ENCODE assay signal across 9 cellular contexts in the genomic region with DNA sequence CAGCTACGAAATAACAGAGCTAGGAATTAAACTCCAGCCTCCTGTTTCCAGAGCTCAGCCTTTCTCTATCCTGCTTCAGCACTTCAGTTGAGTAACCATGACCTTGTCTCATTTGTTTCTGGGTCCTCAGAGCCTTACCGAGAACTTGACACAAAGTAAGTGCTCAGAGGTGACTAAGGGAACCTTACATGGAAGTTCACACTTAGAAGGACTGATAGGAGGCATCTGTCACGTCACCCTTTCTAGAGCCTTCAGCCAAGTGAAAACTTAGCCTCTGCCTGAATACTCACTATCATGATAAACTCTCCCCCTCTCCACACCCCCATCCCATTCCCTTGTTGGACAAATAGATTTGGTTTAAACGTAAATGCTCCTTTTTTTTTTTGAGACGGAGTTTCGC. TPM values are rescaled to one million over a fixed set of nuclear protein-coding genes. Genes with fewer than 3 reads are reported as not detected.
DNase-seq lines count a peak whose midpoint lies in the region; ATAC-seq and TF ChIP-seq lines count a peak whose summit lies in the region.
"Had no signal": no experiment of that assay in that cellular context is flagged by ENCODE, and none has a peak within 500 bp of the region (broad histone marks: within the 10 kb centered on the region; RNA-seq: fewer than 3 reads in every experiment).

No MANE protein-coding gene starts in this region.

- no peaks in the 10 kb centered on the region for H3K36me3 Mint-ChIP-seq in activated naive CD8-positive, alpha-beta T cell
- no peaks in the 10 kb centered on the region for H3K36me3 Mint-ChIP-seq in activated naive CD8-positive, alpha-beta T cell treated with anti-CD3 and anti-CD28 coated beads for 36 hours
- no peaks in the 10 kb centered on the region for H3K36me3 Mint-ChIP-seq in endodermal cell (ENCODE audit: low read depth)
- H3K36me3 Mint-ChIP-seq in naive thymus-derived CD8-positive, alpha-beta T cell = no peaks in the 10 kb centered on the region

- no peak for TF ChIP-seq POLR2A in uterus (IDR thresholded peaks at IDR 0.05)

- ATAC-seq in naive thymus-derived CD8-positive, alpha-beta T cell = no peak

- H3K27ac ChIP-seq in endodermal cell (ENCODE audit: low read depth, low read length) = no peak overlapping the region
- peak overlapping the region; percentile 87 to 89 for H3K27ac ChIP-seq in uterus

- POLR2A ChIA-PET in naive thymus-derived CD8-positive, alpha-beta T cell (lab: Charles Lee) = no interaction called here

- H3K4me3 Mint-ChIP-seq in activated naive CD8-positive, alpha-beta T cell = peak overlapping the region; percentile 71
- H3K4me3 Mint-ChIP-seq in activated naive CD8-positive, alpha-beta T cell treated with anti-CD3 and anti-CD28 coated beads for 36 hours = no peak overlapping the region
- peak overlapping the region; percentile 55 for H3K4me3 Mint-ChIP-seq in endodermal cell
- peak overlapping the region; percentile 46 to 77 (median 68) for H3K4me3 Mint-ChIP-seq in naive thymus-derived CD8-positive, alpha-beta T cell

- H3K9me3 ChIP-seq in endodermal cell (ENCODE audit: control insufficient read depth, low read length) (no peaks in the 10 kb centered on the region), uterus (no peaks in the 10 kb centered on the region)

- H3K27me3 ChIP-seq in endodermal cell (ENCODE audit: control insufficient read depth, insufficient read depth, low read length, poor library complexity, severe bottlenecking) = peaks cover 20% of the 10 kb centered on the region
- no peaks in the 10 kb centered on the region for H3K27me3 ChIP-seq in uterus

- peaks cover 11% of the 10 kb centered on the region for H3K4me1 Mint-ChIP-seq in activated naive CD8-positive, alpha-beta T cell (ENCODE audit: low read depth)
- peaks cover 20% of the 10 kb centered on the region for H3K4me1 Mint-ChIP-seq in activated naive CD8-positive, alpha-beta T cell treated with anti-CD3 and anti-CD28 coated beads for 36 hours
- peaks cover 4% of the 10 kb centered on the region for H3K4me1 Mint-ChIP-seq in endodermal cell
- peaks cover 5 to 28% (median 18%) of the 10 kb centered on the region in 4 donors for H3K4me1 Mint-ChIP-seq in naive thymus-derived CD8-positive, alpha-beta T cell

- 95 to 96% methylated on average over 3 to 6 of the region's 6 CpGs for WGBS in endodermal cell (ENCODE audit: insufficient coverage in 1 of 2, insufficient read length in 1 of 2), 2 experiments

- H3K36me3 ChIP-seq in endodermal cell (ENCODE audit: control insufficient read depth, insufficient read depth, low read length) (no peaks in the 10 kb centered on the region), uterus (no peaks in the 10 kb centered on the region)

- H3K4me3 ChIP-seq in endodermal cell (ENCODE audit: low read length) (no peak overlapping the region), uterus (peak overlapping the region in 1 of 2 donors; percentile 65)

- no peak overlapping the region for H3K27ac Mint-ChIP-seq in activated naive CD8-positive, alpha-beta T cell
- no peak overlapping the region for H3K27ac Mint-ChIP-seq in activated naive CD8-positive, alpha-beta T cell treated with anti-CD3 and anti-CD28 coated beads for 36 hours
- H3K27ac Mint-ChIP-seq in endodermal cell = no peak overlapping the region
- peak overlapping the region in 1 of 10 donors; percentile 33 for H3K27ac Mint-ChIP-seq in naive thymus-derived CD8-positive, alpha-beta T cell

- H3K4me1 ChIP-seq in endodermal cell (ENCODE audit: control insufficient read depth, insufficient read depth, low read length) (no peaks in the 10 kb centered on the region), uterus (no peaks in the 10 kb centered on the region)

- no peak for TF ChIP-seq CTCF in endodermal cell (conservative IDR thresholded peaks at IDR 0.05)
- TF ChIP-seq CTCF in uterus (IDR thresholded peaks at IDR 0.05) = no peak

- intact Hi-C loops in uterus (cut with DNase I; ENCODE audit: low total_unique reads) = no loop called here

- no peak for DNase-seq in activated naive CD8-positive, alpha-beta T cell treated with anti-CD3 and anti-CD28 coated beads for 36 hours
- no peak for DNase-seq in endodermal cell
- DNase-seq in naive thymus-derived CD8-positive, alpha-beta T cell = no peak
- DNase-seq in uterus = no peak
- DNase-seq in stimulated activated CD4-positive, alpha-beta T cell treated with anti-CD3 and anti-CD28 coated beads, Interleukin-2, amount 100 ng/mL, for 24 hours = no peak
- DNase-seq in NCI-H2196 (lab: John Stamatoyannopoulos, UW; ENCODE audit: unreplicated experiment) = no peak
- DNase-seq in NCI-H1092 treated with DMSO at 0.1 percent for 48 hours (lab: John Stamatoyannopoulos, UW) = no peak
- DNase-seq: stimulated activated CD4-positive, alpha-beta T cell treated with anti-CD3 and anti-CD28 coated beads, Interleukin-1b, Interleukin-23, amount 100 ng/mL, for 48 hours had no signal

- no peak overlapping the region for H3K9ac ChIP-seq in endodermal cell (ENCODE audit: extremely low read depth, low read length, poor library complexity, severe bottlenecking)

- H3K27me3 Mint-ChIP-seq in activated naive CD8-positive, alpha-beta T cell = peaks cover 10% of the 10 kb centered on the region
- peaks cover 40% of the 10 kb centered on the region for H3K27me3 Mint-ChIP-seq in activated naive CD8-positive, alpha-beta T cell treated with anti-CD3 and anti-CD28 coated beads for 36 hours
- peaks cover 72% of the 10 kb centered on the region for H3K27me3 Mint-ChIP-seq in endodermal cell (ENCODE audit: insufficient read depth)
- peaks cover 0 to 28% (median 10%) of the 10 kb centered on the region in 5 donors for H3K27me3 Mint-ChIP-seq in naive thymus-derived CD8-positive, alpha-beta T cell

- no peaks in the 10 kb centered on the region for H3K9me3 Mint-ChIP-seq in activated naive CD8-positive, alpha-beta T cell (ENCODE audit: low read depth)
- H3K9me3 Mint-ChIP-seq in activated naive CD8-positive, alpha-beta T cell treated with anti-CD3 and anti-CD28 coated beads for 36 hours = no peaks in the 10 kb centered on the region
- no peaks in the 10 kb centered on the region for H3K9me3 Mint-ChIP-seq in endodermal cell
- H3K9me3 Mint-ChIP-seq in naive thymus-derived CD8-positive, alpha-beta T cell = no peaks in the 10 kb centered on the region

RNA-seq across cellular contexts. Expression of gene LUZP1, which starts 9.8 kb away (rescaled TPM):
- total RNA-seq in activated naive CD8-positive, alpha-beta T cell treated with anti-CD3 and anti-CD28 coated beads for 36 hours = 10 to 100 TPM; 18.4 to 20.1 TPM
- total RNA-seq in endodermal cell = 10 to 100 TPM; 43.5 to 49.4 TPM
- polyA plus RNA-seq in endodermal cell (2013, experiment 1 of 2) = 19.1 TPM
- polyA plus RNA-seq in endodermal cell (2013, experiment 2 of 2) = 23.1 TPM
- 10 to 100 TPM; 14.4 to 16.8 TPM for total RNA-seq in naive thymus-derived CD8-positive, alpha-beta T cell
- 10 to 100 TPM in 2 of 3 donors, 1 to 10 TPM in 1; 8.1 to 12.2 (median 10.2) TPM for polyA plus RNA-seq in naive thymus-derived CD8-positive, alpha-beta T cell
- total RNA-seq in uterus = 10 to 100 TPM in 3 of 4 donors, 1 to 10 TPM in 1; 9.1 to 41.4 (median 27.3) TPM

RNA-seq across cellular contexts. Expression of gene HTR1D, which starts 38.9 kb away (rescaled TPM):
- not detected for total RNA-seq in activated naive CD8-positive, alpha-beta T cell treated with anti-CD3 and anti-CD28 coated beads for 36 hours
- 1 to 10 TPM; 2.9 to 4.1 TPM for total RNA-seq in endodermal cell
- polyA plus RNA-seq in endodermal cell (2013, experiment 1 of 2) = 1.1 TPM
- 1.1 TPM for polyA plus RNA-seq in endodermal cell (2013, experiment 2 of 2)
- total RNA-seq in naive thymus-derived CD8-positive, alpha-beta T cell = not detected
- polyA plus RNA-seq in naive thymus-derived CD8-positive, alpha-beta T cell = not detected
- not detected for total RNA-seq in uterus
